ENCODE assay signal across 1 cellular context in the genomic region with DNA sequence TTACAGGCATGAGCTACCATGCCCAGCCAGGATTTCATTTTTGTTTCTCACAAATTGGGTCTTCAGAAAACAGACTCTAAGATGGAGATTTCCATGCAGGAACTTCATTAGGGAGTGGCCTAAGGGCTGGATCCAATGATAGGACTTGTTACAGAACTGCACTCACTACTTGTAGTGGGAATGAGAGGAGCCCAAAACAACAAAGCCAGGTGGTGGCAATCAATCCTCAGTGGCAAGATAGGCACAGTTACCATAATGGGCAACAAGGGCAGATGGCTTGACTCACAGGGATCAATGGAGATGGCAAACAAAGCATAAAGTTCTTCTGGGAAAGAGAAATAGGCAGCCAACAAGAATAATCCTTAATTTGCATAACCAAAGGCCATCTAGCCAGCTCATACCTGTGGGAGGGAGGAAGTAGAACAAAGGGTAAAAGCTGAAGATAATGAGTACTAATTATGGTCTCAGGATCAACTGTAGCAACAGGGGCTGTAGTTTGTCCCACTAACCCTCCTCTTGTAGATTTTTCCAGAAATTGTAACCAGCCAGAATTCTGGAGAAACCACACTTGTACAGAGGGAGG.
A peak's percentile ranks its signal among the peaks of the same experiment; 100 is the strongest.
TF ChIP-seq lines count a peak whose summit lies in the region.

No MANE protein-coding gene starts in this region.

TF ChIP-seq in GM12878, 131 proteins besides CTCF, POLR2A, EP300 and RAD21:
- TF ChIP-seq RBBP5 (conservative IDR thresholded peaks at IDR 0.05) (no peak), SPI1 (IDR thresholded peaks at IDR 0.05; ENCODE audit: borderline replicate concordance, insufficient read depth, low read depth, low read length) (peak; percentile 12; the same call in 1 of the 2 replicates)
